Comparison of ENCODE assay signal across 23 cellular contexts in the genomic region with DNA sequence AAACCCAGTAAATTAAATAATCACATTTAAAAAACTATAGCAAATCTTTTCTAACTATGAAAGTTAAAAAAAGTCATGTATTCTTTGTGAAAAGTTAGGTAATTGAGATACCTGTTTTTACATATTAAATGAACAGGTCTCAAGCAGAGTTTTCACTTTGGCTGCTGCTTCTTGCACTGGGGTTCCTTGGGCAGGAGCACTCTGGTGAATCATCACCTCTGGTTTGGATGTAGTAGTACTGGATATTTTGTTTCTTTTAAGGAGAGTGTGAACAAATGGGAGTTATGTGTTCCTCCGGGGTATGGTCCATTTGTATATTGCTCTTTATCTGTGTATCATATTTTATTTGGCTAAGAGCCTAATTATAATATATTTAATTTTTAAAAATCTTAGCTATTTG.
DNase-seq lines count a peak whose midpoint lies in the region; TF ChIP-seq lines count a peak whose summit lies in the region.
"Had no signal": no experiment of that assay in that cellular context is flagged by ENCODE, and none has a peak within 500 bp of the region (broad histone marks: within the 10 kb centered on the region; RNA-seq: fewer than 3 reads in every experiment).

No MANE protein-coding gene starts in this region.

- H3K36me3 Mint-ChIP-seq in MCF 10A (ENCODE audit: insufficient read depth, unreplicated experiment), result peaks cover 7% of the 10 kb centered on the region
- H3K36me3 Mint-ChIP-seq in type B pancreatic cell, result peaks cover 5% of the 10 kb centered on the region

- H3K36me3 ChIP-seq in breast epithelium, result no peaks in the 10 kb centered on the region
- H3K36me3 ChIP-seq in HAP-1 (replicated peaks), result no peaks in the 10 kb centered on the region
- H3K36me3 ChIP-seq: neutrophil, upper lobe of left lung had no signal

- no peaks in the 10 kb centered on the region for H3K27me3 ChIP-seq in breast epithelium
- no peaks in the 10 kb centered on the region for H3K27me3 ChIP-seq in HAP-1 (ENCODE audit: low read depth)
- H3K27me3 ChIP-seq: neutrophil, upper lobe of left lung had no signal

- TF ChIP-seq CTCF in MCF 10A (IDR thresholded peaks at IDR 0.05; ENCODE audit: unreplicated experiment) (no peak), breast epithelium (IDR thresholded peaks at IDR 0.05) (no peak), fibroblast of the aortic adventitia (IDR thresholded peaks at IDR 0.05; ENCODE audit: insufficient read depth, low read length) (no peak), type B pancreatic cell (conservative IDR thresholded peaks at IDR 0.05) (no peak)

- no peaks in the 10 kb centered on the region for H3K9me3 Mint-ChIP-seq in MCF 10A (ENCODE audit: unreplicated experiment)
- peaks cover 7% of the 10 kb centered on the region for H3K9me3 Mint-ChIP-seq in type B pancreatic cell

- no peak overlapping the region for H3K27ac ChIP-seq in breast epithelium
- H3K27ac ChIP-seq: epithelial cell of prostate, KMS-11, neutrophil, psoas muscle, RWPE1, SK-N-MC, upper lobe of left lung had no signal

- H3K4me1 ChIP-seq in breast epithelium (peaks cover 0 to 3% of the 10 kb centered on the region in 2 donors), HAP-1 (peaks cover 10% of the 10 kb centered on the region)
- H3K4me1 ChIP-seq: psoas muscle, upper lobe of left lung had no signal

- BruUV-seq in MCF 10A (replicated peaks; lab: Mats Ljungman, UMichigan), result no TSS peak

- intact Hi-C loops in MCF 10A (cut with micrococcal nuclease) (no loop called here), breast epithelium (cut with DNase I; ENCODE audit: low total_unique reads) (no loop called here)

- no peaks in the 10 kb centered on the region for H3K4me1 Mint-ChIP-seq in MCF 10A (ENCODE audit: insufficient read depth, unreplicated experiment)
- peaks cover 1% of the 10 kb centered on the region for H3K4me1 Mint-ChIP-seq in type B pancreatic cell (ENCODE audit: unreplicated experiment)

- H3K27me3 Mint-ChIP-seq in MCF 10A (ENCODE audit: insufficient read depth, unreplicated experiment) (no peaks in the 10 kb centered on the region), type B pancreatic cell (no peaks in the 10 kb centered on the region)

- H3K4me3 Mint-ChIP-seq in MCF 10A (ENCODE audit: unreplicated experiment), result no peak overlapping the region
- H3K4me3 Mint-ChIP-seq in type B pancreatic cell, result no peak overlapping the region
- H3K4me3 Mint-ChIP-seq: activated naive CD4-positive, alpha-beta T cell treated with anti-CD3 and anti-CD28 coated beads for 36 hours; activated T-cell treated with anti-CD3 and anti-CD28 coated beads, Interleukin-2, amount 50 U/mL, for 72 hours; CD8-positive, alpha-beta T cell had no signal

- CTCF ChIA-PET in MCF 10A (lab: Yijun Ruan, JAX), result interaction anchor here (1.0 kb wide), 1 partner anchor 464 kb away, joined by 3 read pairs; no protein-coding TSS in a partner anchor

- H3K27ac Mint-ChIP-seq in MCF 10A (ENCODE audit: low read depth, unreplicated experiment) (no peak overlapping the region), type B pancreatic cell (no peak overlapping the region)
- H3K27ac Mint-ChIP-seq: activated naive CD4-positive, alpha-beta T cell treated with anti-CD3 and anti-CD28 coated beads for 36 hours; activated T-cell treated with anti-CD3 and anti-CD28 coated beads, Interleukin-2, amount 50 U/mL, for 72 hours; CD8-positive, alpha-beta T cell had no signal

- in situ Hi-C loops in HAP-1 (cut with MboI; ENCODE audit: low sequenced_read_pairs), result no loop called here

- no peaks in the 10 kb centered on the region for H3K9me3 ChIP-seq in breast epithelium
- no peaks in the 10 kb centered on the region for H3K9me3 ChIP-seq in HAP-1
- H3K9me3 ChIP-seq: neutrophil, psoas muscle, upper lobe of left lung had no signal

- H3K4me3 ChIP-seq in breast epithelium (no peak overlapping the region), fibroblast of the aortic adventitia (ENCODE audit: low read depth, low read length) (no peak overlapping the region), HAP-1 (no peak overlapping the region)
- H3K4me3 ChIP-seq: psoas muscle, SK-N-MC, upper lobe of left lung had no signal

- TF ChIP-seq POLR2A in breast epithelium (IDR thresholded peaks at IDR 0.05), result no peak

- DNase-seq in MCF 10A (ENCODE audit: unreplicated experiment), result peak; percentile 17
- DNase-seq in breast epithelium (ENCODE audit: low spot score in 2 of 2), result no peak
- DNase-seq in astrocyte of the hippocampus (ENCODE audit: low read depth, low spot score), result peak; percentile 54
- DNase-seq in fibroblast of the aortic adventitia (ENCODE audit: low read depth), result peak; percentile 42
- DNase-seq in HAP-1 (ENCODE audit: low spot score in 2 of 2), result no peak
- DNase-seq in type B pancreatic cell (ENCODE audit: extremely low spot score, unreplicated experiment), result no peak
- no peak for DNase-seq in activated CD8-positive, alpha-beta memory T cell treated with anti-CD3 and anti-CD28 coated beads for 24 hours
- DNase-seq in NCI-H146 (lab: John Stamatoyannopoulos, UW), result no peak
- DNase-seq: activated CD4-positive, alpha-beta T cell treated with anti-CD3 and anti-CD28 coated beads for 4 hours; activated naive CD4-positive, alpha-beta T cell treated with anti-CD3 and anti-CD28 coated beads for 36 hours; activated T-cell treated with anti-CD3 and anti-CD28 coated beads, Interleukin-2, amount 50 U/mL, for 72 hours; CD8-positive, alpha-beta T cell; cerebellar nuclear complex; GF-D8; kidney glomerular epithelial cell; NCI-H187 treated with DMSO at 0.1 percent for 48 hours; psoas muscle; upper lobe of left lung had no signal

- POLR2A ChIA-PET in MCF 10A (lab: Yijun Ruan, JAX), result no interaction called here

Comparison
In these comparisons a context has a peak if more than half of its experiments do, and no peak if none do; other contexts are left out.
1. DNase-seq: peak in MCF 10A (single experiment), astrocyte of the hippocampus (single experiment) and fibroblast of the aortic adventitia (single experiment); none in breast epithelium (0 of 2), HAP-1 (0 of 2), type B pancreatic cell (single experiment), activated CD8-positive, alpha-beta memory T cell treated with anti-CD3 and anti-CD28 coated beads for 24 hours (single experiment) and NCI-H146 (single experiment).